In genomic region chr12:116454950-116455447, GRCh38 we compare ENCODE assay signal across 9 cellular contexts.
DNase-seq lines count a peak whose midpoint lies in the region; ATAC-seq and TF ChIP-seq lines count a peak whose summit lies in the region.
"Had no signal": no experiment of that assay in that cellular context is flagged by ENCODE, and none has a peak within 500 bp of the region (broad histone marks: within the 10 kb centered on the region; RNA-seq: fewer than 3 reads in every experiment).

No MANE protein-coding gene starts in this region.

- TF ChIP-seq CTCF in choroid plexus epithelial cell (conservative IDR thresholded peaks at IDR 0.05; ENCODE audit: low read depth, low read length) (no peak), lower lobe of right lung (IDR thresholded peaks at IDR 0.05) (no peak), tibial nerve (IDR thresholded peaks at IDR 0.05) (no peak)

- H3K9me3 ChIP-seq in HUES48 (ENCODE audit: control insufficient read depth, insufficient read depth, low read length) (no peaks in the 10 kb centered on the region), lower lobe of right lung (no peaks in the 10 kb centered on the region), tibial nerve (no peaks in the 10 kb centered on the region)

- WGBS in tibial nerve, 2 donors = 33 to 44% methylated on average over 7 of the region's 7 CpGs

- intact Hi-C loops in lower lobe of right lung (cut with DNase I) = no loop called here

- H3K4me1 Mint-ChIP-seq in effector memory CD8-positive, alpha-beta T cell (ENCODE audit: low read depth in 2 of 2) = no peaks in the 10 kb centered on the region

- TF ChIP-seq POLR2A in tibial nerve (IDR thresholded peaks at IDR 0.05) = no peak

- ATAC-seq in lower lobe of right lung (no peak), GM19452 (IDR thresholded peaks at IDR 0.05; ENCODE audit: unreplicated experiment) (no peak), HG02623 (IDR thresholded peaks at IDR 0.05; ENCODE audit: unreplicated experiment) (no peak)
- no peak for ATAC-seq in effector memory CD8-positive, alpha-beta T cell (replicated peaks)

- H3K4me3 ChIP-seq in HUES48 (ENCODE audit: low read depth, low read length) (no peak overlapping the region), choroid plexus epithelial cell (ENCODE audit: low read depth, low read length) (peak overlapping the region; percentile 26), lower lobe of right lung (no peak overlapping the region), tibial nerve (no peak overlapping the region)

- H3K4me3 Mint-ChIP-seq in effector memory CD8-positive, alpha-beta T cell = no peak overlapping the region
- H3K4me3 Mint-ChIP-seq: activated B cell treated with CpG ODN at 0.5 μM for 24 hours had no signal

- H3K36me3 ChIP-seq in HUES48 (ENCODE audit: control insufficient read depth, insufficient read depth, low read length) = no peaks in the 10 kb centered on the region
- H3K36me3 ChIP-seq in lower lobe of right lung = no peaks in the 10 kb centered on the region
- no peaks in the 10 kb centered on the region for H3K36me3 ChIP-seq in tibial nerve

- H3K27ac ChIP-seq in HUES48 (ENCODE audit: low read depth, low read length) (peak overlapping the region; percentile 59), lower lobe of right lung (peak overlapping the region; percentile 78), tibial nerve (peak overlapping the region; percentile 18 to 88 (median 82))

- DNase-seq in choroid plexus epithelial cell (ENCODE audit: low read depth) = peak; percentile 75
- no peak for DNase-seq in lower lobe of right lung
- DNase-seq in tibial nerve (ENCODE audit: low spot score in 2 of 2) = no peak
- no peak for DNase-seq in effector memory CD8-positive, alpha-beta T cell
- no peak for DNase-seq in NCI-H2227 (lab: John Stamatoyannopoulos, UW; ENCODE audit: unreplicated experiment)
- DNase-seq: activated B cell treated with CpG ODN at 0.5 μM for 24 hours had no signal

- H3K27me3 ChIP-seq in HUES48 (ENCODE audit: control insufficient read depth, insufficient read depth, low read length) = no peaks in the 10 kb centered on the region
- H3K27me3 ChIP-seq in lower lobe of right lung (ENCODE audit: low read depth) = no peaks in the 10 kb centered on the region
- H3K27me3 ChIP-seq in tibial nerve = no peaks in the 10 kb centered on the region

- TF ChIP-seq EP300 in tibial nerve (IDR thresholded peaks at IDR 0.05) = no peak

- peaks cover 23 to 50% of the 10 kb centered on the region in 2 donors for H3K27me3 Mint-ChIP-seq in effector memory CD8-positive, alpha-beta T cell
- H3K27me3 Mint-ChIP-seq: activated B cell treated with CpG ODN at 0.5 μM for 24 hours had no signal

- no peaks in the 10 kb centered on the region for H3K36me3 Mint-ChIP-seq in effector memory CD8-positive, alpha-beta T cell (ENCODE audit: insufficient read depth)

- no peaks in the 10 kb centered on the region for H3K9me3 Mint-ChIP-seq in effector memory CD8-positive, alpha-beta T cell
- H3K9me3 Mint-ChIP-seq: activated B cell treated with CpG ODN at 0.5 μM for 24 hours had no signal

- H3K4me1 ChIP-seq in HUES48 (ENCODE audit: control insufficient read depth, insufficient read depth, low read length) (peaks cover 20% of the 10 kb centered on the region), lower lobe of right lung (peaks cover 24% of the 10 kb centered on the region), tibial nerve (peaks cover 0 to 27% (median 19%) of the 10 kb centered on the region in 4 donors)

- H3K9ac ChIP-seq in HUES48 (ENCODE audit: low read depth, low read length) = 0 out of 2 replicates have a peak overlapping the region, but pooled peaks have one; percentile 18

- peak overlapping the region in 1 of 2 donors; percentile 2 for H3K27ac Mint-ChIP-seq in effector memory CD8-positive, alpha-beta T cell
- H3K27ac Mint-ChIP-seq: activated B cell treated with CpG ODN at 0.5 μM for 24 hours had no signal
